ENCODE assay signal across 11 cellular contexts in the genomic region with DNA sequence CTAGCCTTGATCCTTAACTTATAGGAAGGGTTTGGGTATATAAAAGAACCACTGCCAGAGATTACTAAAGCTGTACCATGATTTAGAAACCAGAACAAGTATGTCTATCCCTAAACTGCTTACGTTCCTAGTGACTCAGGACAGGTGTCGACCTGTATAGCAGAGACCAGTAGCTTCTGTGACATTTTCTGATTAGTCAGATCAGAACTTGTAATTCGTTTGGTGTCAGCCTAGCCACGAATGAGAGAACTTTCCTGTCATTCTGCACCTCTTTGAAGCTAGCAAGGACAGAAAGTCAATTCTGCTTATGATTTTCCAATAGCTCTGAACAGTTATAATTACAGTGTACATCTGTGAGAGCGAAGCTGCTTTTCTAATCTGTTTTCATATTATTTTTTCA. TPM values are rescaled to one million over a fixed set of nuclear protein-coding genes. Genes with fewer than 3 reads are reported as not detected.
DNase-seq lines count a peak whose midpoint lies in the region; ATAC-seq and TF ChIP-seq lines count a peak whose summit lies in the region.
"Had no signal": no experiment of that assay in that cellular context is flagged by ENCODE, and none has a peak within 500 bp of the region (broad histone marks: within the 10 kb centered on the region; RNA-seq: fewer than 3 reads in every experiment).

No MANE protein-coding gene starts in this region.

- peak; percentile 87 for ATAC-seq in GM18505 (IDR thresholded peaks at IDR 0.05; ENCODE audit: unreplicated experiment)
- peak; percentile 82 for ATAC-seq in GM19463 (IDR thresholded peaks at IDR 0.05; ENCODE audit: unreplicated experiment)
- peak; percentile 81 for ATAC-seq in HG03135 (IDR thresholded peaks at IDR 0.05; ENCODE audit: unreplicated experiment)
- ATAC-seq in heart right ventricle = peak in 4 of 8 donors; percentile 8 to 37 (median 26)

- H3K36me3 ChIP-seq in heart right ventricle (peaks cover 0 to 14% (median 0%) of the 10 kb centered on the region in 9 donors), tibial nerve (no peaks in the 10 kb centered on the region)

- H3K4me1 ChIP-seq in heart right ventricle = peaks cover 0 to 40% (median 9%) of the 10 kb centered on the region in 9 donors
- peaks cover 0 to 5% (median 0%) of the 10 kb centered on the region in 4 donors for H3K4me1 ChIP-seq in tibial nerve

- intact Hi-C loops in heart right ventricle (cut with DNase I) = loop anchor here in 1 of 10 donors (10.0 kb wide), 1 partner anchor 150 kb away; no protein-coding TSS in a partner anchor

- H3K9me3 ChIP-seq in heart right ventricle (no peaks in the 10 kb centered on the region), tibial nerve (no peaks in the 10 kb centered on the region)

- 49 to 61% methylated on average over 5 of the region's 5 CpGs for WGBS in heart right ventricle, 2 donors
- WGBS in tibial nerve, 2 donors = 72 to 85% methylated on average over 5 of the region's 5 CpGs

- no peak for TF ChIP-seq EP300 in tibial nerve (IDR thresholded peaks at IDR 0.05)

- TF ChIP-seq CTCF in heart right ventricle (IDR thresholded peaks at IDR 0.05) (no peak), tibial nerve (IDR thresholded peaks at IDR 0.05) (no peak)

- DNase-seq in heart right ventricle = no peak
- no peak for DNase-seq in glomerular visceral epithelial cell (ENCODE audit: extremely low spot score)
- no peak for DNase-seq in tibial nerve (ENCODE audit: low spot score in 2 of 2)
- no peak for DNase-seq in DMS53 (lab: John Stamatoyannopoulos, UW)
- DNase-seq in medulla oblongata (ENCODE audit: extremely low spot score) = no peak
- DNase-seq: mesenchymal stem cell, NCI-H1105 treated with DMSO at 0.1 percent for 48 hours had no signal

- H3K27ac ChIP-seq in heart right ventricle (peak overlapping the region; percentile 69 to 91 (median 82)), tibial nerve (no peak overlapping the region)
- H3K27ac ChIP-seq: VCaP had no signal

- H3K27me3 ChIP-seq in heart right ventricle (no peaks in the 10 kb centered on the region), tibial nerve (no peaks in the 10 kb centered on the region)

- H3K4me3 ChIP-seq in heart right ventricle = peak overlapping the region; percentile 8 to 61 (median 50)
- peak overlapping the region in 1 of 4 donors; percentile 37 for H3K4me3 ChIP-seq in tibial nerve

- TF ChIP-seq POLR2A in GM18505 (IDR thresholded peaks at IDR 0.05; ENCODE audit: borderline replicate concordance, extremely low read depth, insufficient read depth, insufficient read length) = no peak
- TF ChIP-seq POLR2A in tibial nerve (IDR thresholded peaks at IDR 0.05) = no peak

RNA-seq across cellular contexts. Expression of a gene that starts 39.5 kb away (rescaled TPM):
- total RNA-seq in heart right ventricle (not detected), tibial nerve (not detected)
- polyA plus RNA-seq in heart right ventricle = not detected

Comparison
In these comparisons a context has a peak if more than half of its experiments do, and no peak if none do; other contexts are left out.
1. H3K27ac ChIP-seq: peak in heart right ventricle (10 of 10); none in tibial nerve (0 of 4).